Comparison of ENCODE assay signal across 8 cellular contexts in the genomic region with DNA sequence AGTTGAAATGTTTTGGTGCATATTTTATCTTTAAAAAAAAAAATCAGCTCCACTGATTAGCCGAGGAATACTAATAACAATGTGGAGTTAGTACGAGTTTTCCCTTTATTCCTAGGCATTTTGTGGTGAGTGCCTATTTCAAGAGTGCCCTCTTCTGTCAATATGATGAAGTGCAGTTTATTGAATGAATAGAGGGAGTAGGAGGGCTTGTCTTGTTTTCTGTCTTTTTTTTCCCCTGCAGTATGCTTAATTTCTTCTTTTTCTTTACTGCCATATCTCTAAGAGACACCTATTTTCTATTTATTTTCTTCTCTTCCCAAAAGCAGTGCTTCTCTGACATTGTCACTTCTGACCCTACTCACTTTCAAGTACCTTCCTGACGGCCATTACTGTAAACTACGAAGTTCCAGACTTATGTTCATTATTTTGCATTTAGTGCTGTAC.
A peak's percentile ranks its signal among the peaks of the same experiment; 100 is the strongest.
DNase-seq lines count a peak whose midpoint lies in the region; ATAC-seq and TF ChIP-seq lines count a peak whose summit lies in the region.

No MANE protein-coding gene starts in this region.

- TF ChIP-seq CTCF in GM12872 (IDR thresholded peaks at IDR 0.05; ENCODE audit: insufficient read depth, low read depth, low read length): peak; percentile 64
- peak; percentile 57 for TF ChIP-seq CTCF in PC-3 (conservative IDR thresholded peaks at IDR 0.05; ENCODE audit: low read depth, low read length)
- TF ChIP-seq CTCF in esophagus muscularis mucosa (IDR thresholded peaks at IDR 0.05): peak in 2 of 3 experiments; percentile 29 to 35

- H3K9ac ChIP-seq in PC-3 (ENCODE audit: low read length): no peak overlapping the region

- 89% methylated on average over 4 of the region's 4 CpGs for WGBS in esophagus muscularis mucosa

- intact Hi-C loops in PC-3 (cut with micrococcal nuclease) (no loop called here), esophagus muscularis mucosa (cut with DNase I) (no loop called here)

- in situ Hi-C loops in ACHN (cut with HindIII; ENCODE audit: low pct_ligation_motif_present, low pct_unique_long_range_greater_than_20kb, low sequenced_read_pairs): no loop called here

- 0 out of 2 replicates have a peak overlapping the region, but pooled peaks have one; percentile 35 for H3K4me2 ChIP-seq in PC-3 (ENCODE audit: low read length)

- POLR2A ChIA-PET in PC-3 (lab: Charles Lee; ENCODE audit: unreplicated experiment): interaction anchor here (0.5 to 0.6 kb wide), 2 partner anchors 33 to 466 kb away, joined by 3 to 4 read pairs; a partner anchor contains a TSS

- no peak overlapping the region for H3K27ac ChIP-seq in PC-3 (ENCODE audit: low read length)
- H3K27ac ChIP-seq in esophagus muscularis mucosa (replicated peaks in 1 of 4): no peak overlapping the region

- ATAC-seq in PC-3: peak; percentile 42; the same call in 1 of the 2 replicates
- ATAC-seq in GM19452 (IDR thresholded peaks at IDR 0.05; ENCODE audit: unreplicated experiment): no peak

- no TSS peak for BruUV-seq in PC-3 (replicated peaks; lab: Mats Ljungman, UMichigan)

- no peak for TF ChIP-seq POLR2A in esophagus muscularis mucosa (IDR thresholded peaks at IDR 0.05; ENCODE audit: low read depth)

- H3K9me2 ChIP-seq in PC-3 (replicated peaks; ENCODE audit: low read length): no peaks in the 10 kb centered on the region

- no peaks in the 10 kb centered on the region for H4K20me1 ChIP-seq in PC-3 (ENCODE audit: low read length)

- no peaks in the 10 kb centered on the region for H3K36me3 ChIP-seq in PC-3 (ENCODE audit: low read depth, low read length)
- H3K36me3 ChIP-seq in esophagus muscularis mucosa: no peaks in the 10 kb centered on the region

- peak overlapping the region; percentile 48; the same call in 1 of the 2 replicates for H2AFZ ChIP-seq in PC-3 (ENCODE audit: low read length)

- H3F3A ChIP-seq in PC-3 (ENCODE audit: low read length, unreplicated experiment): no peaks in the 10 kb centered on the region

- DNase-seq in ACHN (peak; percentile 13), PC-3 (peak; percentile 59), esophagus muscularis mucosa (ENCODE audit: extremely low spot score) (no peak), medulla oblongata (ENCODE audit: extremely low spot score) (no peak)
- DNase-seq in stimulated activated CD4-positive, alpha-beta T cell treated with anti-CD3 and anti-CD28 coated beads, Interleukin-4, amount 100 ng/mL, for 1 hour: no peak
- no peak for DNase-seq in activated CD4-positive, alpha-beta T cell treated with anti-CD3 and anti-CD28 coated beads, Interleukin-2, amount 50 U/mL, for 48 hours

- no peaks in the 10 kb centered on the region for H3K79me2 ChIP-seq in PC-3 (ENCODE audit: low read length)

- no peak for TF ChIP-seq EP300 in esophagus muscularis mucosa (IDR thresholded peaks at IDR 0.05)

- no peak overlapping the region for H3K4me3 ChIP-seq in PC-3 (ENCODE audit: low read length)
- no peak overlapping the region for H3K4me3 ChIP-seq in esophagus muscularis mucosa

- H3K27me3 ChIP-seq in PC-3 (ENCODE audit: low read length) (no peaks in the 10 kb centered on the region), esophagus muscularis mucosa (no peaks in the 10 kb centered on the region)

- H3K9me3 ChIP-seq in PC-3 (ENCODE audit: low read length) (0 out of 2 replicates have a peak, but pooled peaks cover 5% of the 10 kb centered on the region), esophagus muscularis mucosa (peaks cover 0 to 14% (median 0%) of the 10 kb centered on the region in 4 donors)

- H3K4me1 ChIP-seq in PC-3 (ENCODE audit: insufficient read depth, low read length) (peaks cover 17% of the 10 kb centered on the region), esophagus muscularis mucosa (peaks cover 0 to 8% (median 3%) of the 10 kb centered on the region in 4 donors)

- CTCF ChIA-PET in PC-3 (lab: Charles Lee): no interaction called here

Comparison
In these comparisons a context has a peak if more than half of its experiments do, and no peak if none do; other contexts are left out.
1. DNase-seq: peak in ACHN (single experiment) and PC-3 (single experiment); none in esophagus muscularis mucosa (single experiment), stimulated activated CD4-positive, alpha-beta T cell treated with anti-CD3 and anti-CD28 coated beads, Interleukin-4, amount 100 ng/mL, for 1 hour (single experiment), activated CD4-positive, alpha-beta T cell treated with anti-CD3 and anti-CD28 coated beads, Interleukin-2, amount 50 U/mL, for 48 hours (0 of 2) and medulla oblongata (single experiment).
2. Peak in every context shown above with its lines, with median percentiles within 50 percentile points of each other: CTCF ChIP-seq.